7 cellular contexts compared by ENCODE assay signal in genomic region chrX:47218280-47218919, GRCh38. TPM values are rescaled to one million over a fixed set of nuclear protein-coding genes. Genes with fewer than 3 reads are reported as not detected.
A peak's percentile ranks its signal among the peaks of the same experiment; 100 is the strongest.
DNase-seq lines count a peak whose midpoint lies in the region; ATAC-seq, FAIRE-seq and TF ChIP-seq lines count a peak whose summit lies in the region.

CDK16 (plus strand) TSS chrX:47218681; CDS start chrX:47223558, 4,877 bp downstream.

- peak within 1 kb of the TSS; percentile 75 for H3K4me3 ChIP-seq in astrocyte (ENCODE audit: insufficient read depth, low read depth, low read length)
- H3K4me3 ChIP-seq in retinal pigment epithelial cell (ENCODE audit: low read length), result peak within 1 kb of the TSS; percentile 68

- H3K36me3 Mint-ChIP-seq in astrocyte (ENCODE audit: low read depth, unreplicated experiment), result peaks cover 16% of the 10 kb centered on the region

- H3K9me3 ChIP-seq in astrocyte (ENCODE audit: insufficient read depth, low read depth, low read length), result no peaks in the 10 kb centered on the region

- peak; percentile 43 for FAIRE-seq in astrocyte (lab: Jason Lieb, UNC)

- peaks cover 48% of the 10 kb centered on the region for H3K79me2 ChIP-seq in astrocyte (ENCODE audit: insufficient read depth, low read length)

- H3K27me3 Mint-ChIP-seq in astrocyte (ENCODE audit: low read depth, unreplicated experiment), result no peaks in the 10 kb centered on the region

- H3K4me1 Mint-ChIP-seq in astrocyte (ENCODE audit: low read depth, unreplicated experiment), result peaks cover 29% of the 10 kb centered on the region

- peak within 1 kb of the TSS; percentile 90 for H3K4me2 ChIP-seq in astrocyte (ENCODE audit: low read length)

- peaks cover 22% of the 10 kb centered on the region for H3K4me1 ChIP-seq in astrocyte (ENCODE audit: insufficient read depth, low read length)

- peaks cover 3% of the 10 kb centered on the region for H3K9me3 Mint-ChIP-seq in astrocyte (ENCODE audit: unreplicated experiment)

- peak within 1 kb of the TSS; percentile 96 for H3K27ac Mint-ChIP-seq in astrocyte (ENCODE audit: unreplicated experiment)

- peak within 1 kb of the TSS; percentile 99 for H3K27ac ChIP-seq in astrocyte (ENCODE audit: low read depth, low read length)

- DNase-seq in NCI-H1694 (lab: John Stamatoyannopoulos, UW) (peak; percentile 27), T-helper 22 cell (ENCODE audit: low read depth) (peak; percentile 70), astrocyte (ENCODE audit: low read depth) (peak; percentile 73), hepatic stellate cell (ENCODE audit: low spot score) (peak; percentile 98), retinal pigment epithelial cell (ENCODE audit: low read depth) (peak; percentile 57)

- TF ChIP-seq CTCF in astrocyte (IDR thresholded peaks at IDR 0.05; ENCODE audit: insufficient read depth, low read depth, low read length) (no peak), retinal pigment epithelial cell (conservative IDR thresholded peaks at IDR 0.05; ENCODE audit: low read depth, low read length) (no peak)

- peak within 1 kb of the TSS; percentile 94 for H3K4me3 Mint-ChIP-seq in astrocyte (ENCODE audit: unreplicated experiment)

- ATAC-seq in GM18502 (IDR thresholded peaks at IDR 0.05; ENCODE audit: poor library complexity, unreplicated experiment), result peak; percentile 49
- ATAC-seq in HG02885 (IDR thresholded peaks at IDR 0.05; ENCODE audit: poor library complexity, unreplicated experiment), result peak; percentile 53

- peak within 1 kb of the TSS; percentile 78 for H2AFZ ChIP-seq in astrocyte (ENCODE audit: low read depth, low read length)

- H3K27me3 ChIP-seq in astrocyte (ENCODE audit: insufficient read depth, low read length), result no peaks in the 10 kb centered on the region

- H4K20me1 ChIP-seq in astrocyte (ENCODE audit: insufficient read depth, low read length), result peaks cover 61% of the 10 kb centered on the region

- peak within 1 kb of the TSS; percentile 99 for H3K9ac ChIP-seq in astrocyte (ENCODE audit: low read length)

- peaks cover 9% of the 10 kb centered on the region for H3K36me3 ChIP-seq in astrocyte (ENCODE audit: insufficient read depth, low read length)

RNA-seq across cellular contexts. Expression of gene CDK16, which starts in this region (rescaled TPM):
- total RNA-seq in astrocyte, result 110 and 128 TPM in 2 replicates

Comparison
In these comparisons a context has a peak if more than half of its experiments do, and no peak if none do; other contexts are left out.
1. Peak in every context shown above with its lines: DNase-seq, ATAC-seq, H3K4me3 ChIP-seq and H3K27ac ChIP-seq.
2. DNase-seq: peak in every context shown above with its lines; median percentile 98 in hepatic stellate cell; 73 in astrocyte; 70 in T-helper 22 cell; 57 in retinal pigment epithelial cell; 27 in NCI-H1694.